8 cellular contexts compared by ENCODE assay signal in genomic region chr1:9315411-9316079, GRCh38. TPM values are rescaled to one million over a fixed set of nuclear protein-coding genes. Genes with fewer than 3 reads are reported as not detected.
DNase-seq lines count a peak whose midpoint lies in the region; TF ChIP-seq lines count a peak whose summit lies in the region.

No MANE protein-coding gene starts in this region.

- in situ Hi-C loops in brain microvascular endothelial cell (cut with HindIII; ENCODE audit: low pct_ligation_motif_present, low sequenced_read_pairs) = no loop called here

- no peaks in the 10 kb centered on the region for H3K9me3 Mint-ChIP-seq in progenitor cell of endocrine pancreas (ENCODE audit: low read depth)

- H3K36me3 ChIP-seq in brain microvascular endothelial cell (replicated peaks) = peaks cover 6% of the 10 kb centered on the region

- H3K27me3 ChIP-seq in brain microvascular endothelial cell (replicated peaks) = no peaks in the 10 kb centered on the region

- DNase-seq in AG10803 (ENCODE audit: low read depth) (peak; percentile 69), M059J (ENCODE audit: low read depth) (peak; percentile 90), brain microvascular endothelial cell (peak; percentile 65), progenitor cell of endocrine pancreas (ENCODE audit: low spot score, unreplicated experiment) (no peak), superior temporal gyrus (ENCODE audit: extremely low spot score) (no peak), cortex of kidney (lab: John Stamatoyannopoulos, UW) (no peak), globus pallidus (ENCODE audit: low spot score) (no peak), GDM1 (lab: John Stamatoyannopoulos, UW) (no peak)

- H3K4me3 ChIP-seq in AG10803 (ENCODE audit: low read length) (no peak overlapping the region), brain microvascular endothelial cell (ENCODE audit: low read depth, low read length) (no peak overlapping the region)

- H3K27me3 Mint-ChIP-seq in progenitor cell of endocrine pancreas = peaks cover 6% of the 10 kb centered on the region

- TF ChIP-seq CTCF in AG10803 (conservative IDR thresholded peaks at IDR 0.05; ENCODE audit: low read length) = no peak
- TF ChIP-seq CTCF in brain microvascular endothelial cell (IDR thresholded peaks at IDR 0.05; ENCODE audit: low read depth, low read length, missing control alignments) = no peak
- no peak for TF ChIP-seq CTCF in progenitor cell of endocrine pancreas (IDR thresholded peaks at IDR 0.05; ENCODE audit: unreplicated experiment)

- no peaks in the 10 kb centered on the region for H3K36me3 Mint-ChIP-seq in progenitor cell of endocrine pancreas (ENCODE audit: insufficient read depth)

- H3K27ac Mint-ChIP-seq in progenitor cell of endocrine pancreas = peak overlapping the region; percentile 18

- no peak overlapping the region for H3K4me3 Mint-ChIP-seq in progenitor cell of endocrine pancreas (ENCODE audit: low read depth)

- H3K4me1 Mint-ChIP-seq in progenitor cell of endocrine pancreas (ENCODE audit: low read depth) = peaks cover 6% of the 10 kb centered on the region

- H3K27ac ChIP-seq in brain microvascular endothelial cell = peak overlapping the region; percentile 56

RNA-seq across cellular contexts. Expression of gene SPSB1, which starts 22.9 kb away (rescaled TPM):
- total RNA-seq in M059J (2014; rRNA removed; shearing (Covaris generic)) = 9.2 and 14.3 TPM in 2 replicates
- 5.5 and 6.6 TPM in 2 replicates for total RNA-seq in progenitor cell of endocrine pancreas

Comparison
In these comparisons a context has a peak if more than half of its experiments do, and no peak if none do; other contexts are left out.
1. DNase-seq: peak in AG10803 (single experiment), M059J (single experiment) and brain microvascular endothelial cell (single experiment); none in progenitor cell of endocrine pancreas (single experiment), superior temporal gyrus (single experiment), cortex of kidney (single experiment), globus pallidus (single experiment) and GDM1 (single experiment).